In genomic region chr17:77456951-77457548, GRCh38 we compare ENCODE assay signal across 12 cellular contexts.
DNase-seq lines count a peak whose midpoint lies in the region; ATAC-seq and TF ChIP-seq lines count a peak whose summit lies in the region.
"Had no signal": no experiment of that assay in that cellular context is flagged by ENCODE, and none has a peak within 500 bp of the region (broad histone marks: within the 10 kb centered on the region; RNA-seq: fewer than 3 reads in every experiment).

No MANE protein-coding gene starts in this region.

- H3K18ac ChIP-seq in trophoblast cell (ENCODE audit: low read length): peak overlapping the region; percentile 63

- H2BK5ac ChIP-seq in trophoblast cell (ENCODE audit: low read depth, low read length, poor library complexity): peak overlapping the region; percentile 42

- H3K4me3 Mint-ChIP-seq in Caco-2 (ENCODE audit: unreplicated experiment): no peak overlapping the region
- no peak overlapping the region for H3K4me3 Mint-ChIP-seq in brain

- H3K27me3 Mint-ChIP-seq in Caco-2 (ENCODE audit: insufficient read depth, unreplicated experiment): no peaks in the 10 kb centered on the region
- H3K27me3 Mint-ChIP-seq in brain: peaks cover 1% of the 10 kb centered on the region

- H3K9me2 ChIP-seq in Karpas-422 (replicated peaks; ENCODE audit: insufficient read depth, low read length): no peaks in the 10 kb centered on the region
- H3K9me2 ChIP-seq: SK-N-SH had no signal

- peak overlapping the region; percentile 47 for H2BK12ac ChIP-seq in trophoblast cell (ENCODE audit: low read length)

- H3K9ac ChIP-seq in Karpas-422 (ENCODE audit: low read length) (peak overlapping the region; percentile 98), trophoblast cell (ENCODE audit: low read length) (no peak overlapping the region)
- H3K9ac ChIP-seq: SK-N-SH had no signal

- H3K79me2 ChIP-seq in Karpas-422 (ENCODE audit: low read length): peaks cover 98% of the 10 kb centered on the region
- peaks cover 54% of the 10 kb centered on the region for H3K79me2 ChIP-seq in trophoblast cell (ENCODE audit: control insufficient read depth, insufficient read depth, low read length, poor library complexity)

- BruUV-seq in Caco-2 (replicated peaks; lab: Mats Ljungman, UMichigan): no TSS peak

- peak overlapping the region; percentile 27 for H2BK120ac ChIP-seq in trophoblast cell (ENCODE audit: insufficient read depth, low read length, poor library complexity)

- H3K36me3 ChIP-seq in Caco-2 (ENCODE audit: control insufficient read depth, insufficient read depth, low read length): no peaks in the 10 kb centered on the region
- H3K36me3 ChIP-seq in Karpas-422 (ENCODE audit: insufficient read depth, low read length): no peaks in the 10 kb centered on the region; the same call in 1 of the 2 replicates
- peaks cover 2 to 5% of the 10 kb centered on the region in 2 experiments for H3K36me3 ChIP-seq in trophoblast cell (ENCODE audit: control insufficient read depth in 1 of 2, insufficient read depth in 2 of 2, low read length in 2 of 2)
- H3K36me3 ChIP-seq in WERI-Rb-1: peaks cover 52% of the 10 kb centered on the region
- H3K36me3 ChIP-seq: left lung had no signal

- intact Hi-C loops in Caco-2 (cut with micrococcal nuclease; ENCODE audit: unreplicated experiment): no loop called here

- H3K27me3 ChIP-seq in Caco-2 (replicated peaks; ENCODE audit: control insufficient read depth, insufficient read depth, low read length) (no peaks in the 10 kb centered on the region), Karpas-422 (ENCODE audit: low read length) (no peaks in the 10 kb centered on the region), trophoblast cell (ENCODE audit: insufficient read depth, low read length) (no peaks in the 10 kb centered on the region), WERI-Rb-1 (ENCODE audit: insufficient read depth, low read depth, severe bottlenecking) (no peaks in the 10 kb centered on the region)
- H3K27me3 ChIP-seq: left lung had no signal

- no peaks in the 10 kb centered on the region for H4K20me1 ChIP-seq in Karpas-422 (ENCODE audit: insufficient read depth, low read depth, low read length)

- H3K79me1 ChIP-seq in trophoblast cell (ENCODE audit: low read length): peaks cover 30% of the 10 kb centered on the region

- peak overlapping the region; percentile 73 for H2AK5ac ChIP-seq in trophoblast cell (ENCODE audit: low read length)

- no peak for ATAC-seq in HG03432 (IDR thresholded peaks at IDR 0.05; ENCODE audit: unreplicated experiment)
- ATAC-seq: left lung had no signal

- H4K91ac ChIP-seq in trophoblast cell (ENCODE audit: low read depth, low read length): peak overlapping the region; percentile 27

- no peak overlapping the region for H3K23ac ChIP-seq in trophoblast cell (ENCODE audit: low read length)

- H3K4me1 Mint-ChIP-seq in Caco-2 (ENCODE audit: low read depth, unreplicated experiment) (peaks cover 39% of the 10 kb centered on the region), brain (peaks cover 78% of the 10 kb centered on the region)

- H3K9me3 ChIP-seq in Caco-2 (no peaks in the 10 kb centered on the region), Karpas-422 (ENCODE audit: low read length) (no peaks in the 10 kb centered on the region), trophoblast cell (ENCODE audit: insufficient read depth, low read depth, low read length) (no peaks in the 10 kb centered on the region), WERI-Rb-1 (ENCODE audit: severe bottlenecking) (no peaks in the 10 kb centered on the region)
- H3K9me3 ChIP-seq: left lung, SK-N-SH had no signal

- peak overlapping the region; percentile 21 for H3K14ac ChIP-seq in trophoblast cell (ENCODE audit: low read length)

- peak overlapping the region; percentile 20 for H4K8ac ChIP-seq in trophoblast cell (ENCODE audit: low read depth, low read length)

- DNase-seq in Caco-2: no peak
- DNase-seq in Karpas-422: peak; percentile 82
- DNase-seq in trophoblast cell: no peak
- no peak for DNase-seq in dedifferentiated amniotic fluid mesenchymal stem cell (ENCODE audit: extremely low spot score)
- DNase-seq in WERI-Rb-1: no peak
- no peak for DNase-seq in NCI-H1092 treated with DMSO at 0.1 percent for 48 hours (lab: John Stamatoyannopoulos, UW)
- DNase-seq: DMS79, NCI-H2107, SK-N-SH had no signal

- no peak overlapping the region for H4K12ac ChIP-seq in trophoblast cell (ENCODE audit: low read depth, low read length)

- H3K36me3 Mint-ChIP-seq in Caco-2 (ENCODE audit: insufficient read depth, unreplicated experiment) (peaks cover 68% of the 10 kb centered on the region), brain (peaks cover 4% of the 10 kb centered on the region)

- H3K27ac Mint-ChIP-seq in Caco-2 (ENCODE audit: unreplicated experiment) (peak overlapping the region; percentile 81), brain (peak overlapping the region in 3 of 5 experiments; percentile 67 to 69 (median 69))

- H3K27ac ChIP-seq in Karpas-422 (ENCODE audit: low read length) (peak overlapping the region; percentile 97), trophoblast cell (ENCODE audit: low read depth, low read length) (no peak overlapping the region), WERI-Rb-1 (no peak overlapping the region)

- H3K4me2 ChIP-seq in Karpas-422 (ENCODE audit: low read depth, low read length, poor library complexity, severe bottlenecking) (peak overlapping the region; percentile 93), trophoblast cell (ENCODE audit: low read length) (no peak overlapping the region)
- H3K4me2 ChIP-seq: SK-N-SH had no signal

- no peak overlapping the region for H3K4me3 ChIP-seq in Caco-2 (ENCODE audit: low read depth, low read length)
- H3K4me3 ChIP-seq in Karpas-422 (ENCODE audit: low read length): peak overlapping the region; percentile 56
- H3K4me3 ChIP-seq in trophoblast cell (ENCODE audit: low read depth, low read length): no peak overlapping the region
- no peak overlapping the region for H3K4me3 ChIP-seq in WERI-Rb-1 (ENCODE audit: low read depth, low read length)
- H3K4me3 ChIP-seq: left lung had no signal

- no CpG with 5 or more reads among the region's 18 CpGs for WGBS in trophoblast cell (ENCODE audit: extremely low coverage, insufficient coverage, insufficient read length)

- H2AFZ ChIP-seq in Karpas-422 (ENCODE audit: low read length): no peak overlapping the region
- peak overlapping the region; percentile 14 for H2AFZ ChIP-seq in trophoblast cell (ENCODE audit: insufficient read depth, low read length, poor library complexity)

- H3K9me3 Mint-ChIP-seq in Caco-2 (ENCODE audit: unreplicated experiment) (no peaks in the 10 kb centered on the region), brain (peaks cover 0 to 2% (median 0%) of the 10 kb centered on the region in 5 experiments)

- POLR2A ChIA-PET in Caco-2 (lab: Charles Lee): no interaction called here

- peak overlapping the region; percentile 63 for H3K4ac ChIP-seq in trophoblast cell (ENCODE audit: low read depth, low read length)

- H3K4me1 ChIP-seq in Caco-2: peaks cover 46% of the 10 kb centered on the region
- H3K4me1 ChIP-seq in Karpas-422 (ENCODE audit: low read length): peaks cover 94% of the 10 kb centered on the region
- peaks cover 53 to 67% of the 10 kb centered on the region in 2 experiments for H3K4me1 ChIP-seq in trophoblast cell (ENCODE audit: control insufficient read depth in 1 of 2, insufficient read depth in 2 of 2, low read length in 2 of 2)

- TF ChIP-seq CTCF in Caco-2 (IDR thresholded peaks at IDR 0.05; ENCODE audit: insufficient read depth in 1 of 2, low read depth in 1 of 2, low read length in 1 of 2, severe bottlenecking in 1 of 2, unreplicated experiment in 1 of 2): no peak
- TF ChIP-seq CTCF in brain (conservative IDR thresholded peaks at IDR 0.05): no peak
- no peak for TF ChIP-seq CTCF in WERI-Rb-1 (IDR thresholded peaks at IDR 0.05; ENCODE audit: low read depth, low read length)

- CTCF ChIA-PET in Caco-2 (lab: Charles Lee): no interaction called here
